ENCODE assay signal across 8 cellular contexts in genomic region chr10:11424456-11425287, GRCh38.
DNase-seq lines count a peak whose midpoint lies in the region; ATAC-seq and TF ChIP-seq lines count a peak whose summit lies in the region.

No MANE protein-coding gene starts in this region.

- TF ChIP-seq POLR2A in body of pancreas (IDR thresholded peaks at IDR 0.05), result no peak
- TF ChIP-seq POLR2A in suprapubic skin (IDR thresholded peaks at IDR 0.05), result no peak

- no peak overlapping the region for H3K27ac ChIP-seq in body of pancreas
- H3K27ac ChIP-seq in suprapubic skin, result no peak overlapping the region

- TF ChIP-seq CTCF in body of pancreas (IDR thresholded peaks at IDR 0.05) (peak; percentile 61 to 84 (median 71)), suprapubic skin (IDR thresholded peaks at IDR 0.05) (peak; percentile 38 to 64)

- intact Hi-C loops in body of pancreas (cut with DNase I), result no loop called here

- TF ChIP-seq EP300 in suprapubic skin (IDR thresholded peaks at IDR 0.05), result no peak

- DNase-seq in Ammon's horn (ENCODE audit: low spot score) (peak; percentile 62), NCI-H1105 treated with DMSO at 0.1 percent for 48 hours (lab: John Stamatoyannopoulos, UW) (peak; percentile 78), body of pancreas (peak; percentile 58 to 73 (median 62)), inferior parietal cortex (ENCODE audit: extremely low spot score) (peak; percentile 57), suprapubic skin (ENCODE audit: low spot score in 2 of 2) (peak; percentile 37 to 57)
- no peak for DNase-seq in activated effector memory CD4-positive, alpha-beta T cell treated with Interleukin-2 at 50 U/mL for 16 hours
- no peak for DNase-seq in activated naive CD4-positive, alpha-beta T cell treated with anti-CD3 and anti-CD28 coated beads, Interleukin-2, amount 50 U/mL, for 16 hours

- H3K4me1 ChIP-seq in body of pancreas (no peaks in the 10 kb centered on the region), suprapubic skin (no peaks in the 10 kb centered on the region)

- WGBS in body of pancreas, 2 donors, result 26 to 30% methylated on average over 11 of the region's 11 CpGs
- 57% methylated on average over 11 of the region's 11 CpGs for WGBS in suprapubic skin

- H3K9me3 ChIP-seq in body of pancreas (peaks cover 0 to 5% (median 0%) of the 10 kb centered on the region in 3 donors), suprapubic skin (peaks cover 3% of the 10 kb centered on the region)

- H3K4me3 ChIP-seq in body of pancreas (no peak overlapping the region), suprapubic skin (no peak overlapping the region)

- H3K27me3 ChIP-seq in body of pancreas (no peaks in the 10 kb centered on the region), suprapubic skin (no peaks in the 10 kb centered on the region)

- H3K36me3 ChIP-seq in body of pancreas (replicated peaks in 1 of 2; ENCODE audit: insufficient read depth in 1 of 2, low read depth in 2 of 2), result no peaks in the 10 kb centered on the region
- H3K36me3 ChIP-seq in suprapubic skin, result no peaks in the 10 kb centered on the region

- ATAC-seq in GM18868 (IDR thresholded peaks at IDR 0.05; ENCODE audit: unreplicated experiment), result peak; percentile 60
- ATAC-seq in body of pancreas, result peak; percentile 72

Comparison
In these comparisons a context has a peak if more than half of its experiments do, and no peak if none do; other contexts are left out.
1. DNase-seq: peak in Ammon's horn (single experiment), NCI-H1105 treated with DMSO at 0.1 percent for 48 hours (single experiment), body of pancreas (4 of 4), inferior parietal cortex (single experiment) and suprapubic skin (2 of 2); none in activated effector memory CD4-positive, alpha-beta T cell treated with Interleukin-2 at 50 U/mL for 16 hours (single experiment) and activated naive CD4-positive, alpha-beta T cell treated with anti-CD3 and anti-CD28 coated beads, Interleukin-2, amount 50 U/mL, for 16 hours (single experiment).